2 cellular contexts compared by ENCODE assay signal in the genomic region with DNA sequence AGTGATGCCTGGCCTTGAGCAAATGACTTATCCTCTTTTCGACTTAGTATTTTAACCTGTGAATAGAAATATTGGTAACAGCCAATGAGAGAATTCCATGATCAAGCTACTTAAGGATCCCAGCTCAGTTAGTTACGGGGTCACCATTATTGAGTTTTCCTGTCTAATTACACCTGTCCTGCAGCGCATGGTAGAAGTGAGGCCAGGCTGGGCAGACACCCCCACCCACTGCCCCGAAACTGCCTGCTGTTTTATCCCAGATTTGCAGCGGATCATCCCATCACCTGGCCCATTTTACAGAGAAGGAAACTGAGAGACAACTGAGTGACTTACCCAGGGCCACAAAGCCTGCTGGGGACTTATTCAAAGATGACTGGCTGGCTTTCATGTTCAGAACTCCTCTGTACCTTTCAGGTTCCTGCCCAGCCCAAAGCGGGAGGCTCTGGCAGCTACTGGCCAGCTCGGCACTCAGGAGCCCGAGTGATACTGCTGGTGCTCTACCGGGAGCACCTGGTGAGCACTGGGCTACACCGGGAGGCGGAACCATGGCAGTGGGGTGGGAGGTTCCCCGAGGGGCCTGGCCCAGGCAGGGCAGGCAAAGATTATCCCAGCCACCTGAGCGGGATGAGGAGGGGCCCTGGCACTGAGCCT.
TF ChIP-seq lines count a peak whose summit lies in the region.

No MANE protein-coding gene starts in this region.

TF ChIP-seq in SK-N-SH, 30 proteins besides CTCF, POLR2A, EP300 and RAD21 (continued from another document):
- no peak for TF ChIP-seq SMC3 (IDR thresholded peaks at IDR 0.05; ENCODE audit: low read depth, low read length)
- TF ChIP-seq GABPA (IDR thresholded peaks at IDR 0.05; ENCODE audit: low read depth) = no peak

TF ChIP-seq in SK-N-SH treated with all-trans-retinoic acid at 6 μM for 48 hours, 23 proteins besides CTCF, POLR2A, EP300 and RAD21 (continued from another document):
- TF ChIP-seq, protein P1, sequence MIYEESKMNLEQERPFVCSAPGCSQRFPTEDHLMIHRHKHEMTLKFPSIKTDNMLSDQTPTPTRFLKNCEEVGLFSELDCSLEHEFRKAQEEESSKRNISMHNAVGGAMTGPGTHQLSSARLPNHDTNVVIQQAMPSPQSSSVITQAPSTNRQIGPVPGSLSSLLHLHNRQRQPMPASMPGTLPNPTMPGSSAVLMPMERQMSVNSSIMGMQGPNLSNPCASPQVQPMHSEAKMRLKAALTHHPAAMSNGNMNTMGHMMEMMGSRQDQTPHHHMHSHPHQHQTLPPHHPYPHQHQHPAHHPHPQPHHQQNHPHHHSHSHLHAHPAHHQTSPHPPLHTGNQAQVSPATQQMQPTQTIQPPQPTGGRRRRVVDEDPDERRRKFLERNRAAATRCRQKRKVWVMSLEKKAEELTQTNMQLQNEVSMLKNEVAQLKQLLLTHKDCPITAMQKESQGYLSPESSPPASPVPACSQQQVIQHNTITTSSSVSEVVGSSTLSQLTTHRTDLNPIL (CRISPR knock-in tag; IDR thresholded peaks at IDR 0.05; ENCODE audit: low read depth) = no peak
- TF ChIP-seq ISL1 (CRISPR knock-in tag; IDR thresholded peaks at IDR 0.05) = no peak
- TF ChIP-seq, protein P2, sequence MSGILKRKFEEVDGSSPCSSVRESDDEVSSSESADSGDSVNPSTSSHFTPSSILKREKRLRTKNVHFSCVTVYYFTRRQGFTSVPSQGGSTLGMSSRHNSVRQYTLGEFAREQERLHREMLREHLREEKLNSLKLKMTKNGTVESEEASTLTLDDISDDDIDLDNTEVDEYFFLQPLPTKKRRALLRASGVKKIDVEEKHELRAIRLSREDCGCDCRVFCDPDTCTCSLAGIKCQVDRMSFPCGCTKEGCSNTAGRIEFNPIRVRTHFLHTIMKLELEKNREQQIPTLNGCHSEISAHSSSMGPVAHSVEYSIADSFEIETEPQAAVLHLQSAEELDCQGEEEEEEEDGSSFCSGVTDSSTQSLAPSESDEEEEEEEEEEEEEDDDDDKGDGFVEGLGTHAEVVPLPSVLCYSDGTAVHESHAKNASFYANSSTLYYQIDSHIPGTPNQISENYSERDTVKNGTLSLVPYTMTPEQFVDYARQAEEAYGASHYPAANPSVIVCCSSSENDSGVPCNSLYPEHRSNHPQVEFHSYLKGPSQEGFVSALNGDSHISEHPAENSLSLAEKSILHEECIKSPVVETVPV (CRISPR knock-in tag; IDR thresholded peaks at IDR 0.05) = no peak
- TF ChIP-seq ARNTL (CRISPR knock-in tag; IDR thresholded peaks at IDR 0.05; ENCODE audit: borderline replicate concordance, low read depth) = no peak
- no peak for TF ChIP-seq CSDC2 (CRISPR knock-in tag; IDR thresholded peaks at IDR 0.05)
- TF ChIP-seq PPARA (CRISPR knock-in tag; IDR thresholded peaks at IDR 0.05; ENCODE audit: borderline replicate concordance) = no peak
- no peak for TF ChIP-seq ZNF8 (CRISPR knock-in tag; IDR thresholded peaks at IDR 0.05)
- TF ChIP-seq TCF4 (CRISPR knock-in tag; IDR thresholded peaks at IDR 0.05; ENCODE audit: borderline replicate concordance) = no peak
- TF ChIP-seq TOX (CRISPR knock-in tag; IDR thresholded peaks at IDR 0.05; ENCODE audit: borderline replicate concordance) = no peak
- no peak for TF ChIP-seq ESRRG (CRISPR knock-in tag; IDR thresholded peaks at IDR 0.05)
- TF ChIP-seq BACH2 (CRISPR knock-in tag; IDR thresholded peaks at IDR 0.05; ENCODE audit: borderline replicate concordance) = no peak
- TF ChIP-seq ZFP3 (CRISPR knock-in tag; IDR thresholded peaks at IDR 0.05) = no peak
